ENCODE assay signal across 8 cellular contexts in the genomic region with DNA sequence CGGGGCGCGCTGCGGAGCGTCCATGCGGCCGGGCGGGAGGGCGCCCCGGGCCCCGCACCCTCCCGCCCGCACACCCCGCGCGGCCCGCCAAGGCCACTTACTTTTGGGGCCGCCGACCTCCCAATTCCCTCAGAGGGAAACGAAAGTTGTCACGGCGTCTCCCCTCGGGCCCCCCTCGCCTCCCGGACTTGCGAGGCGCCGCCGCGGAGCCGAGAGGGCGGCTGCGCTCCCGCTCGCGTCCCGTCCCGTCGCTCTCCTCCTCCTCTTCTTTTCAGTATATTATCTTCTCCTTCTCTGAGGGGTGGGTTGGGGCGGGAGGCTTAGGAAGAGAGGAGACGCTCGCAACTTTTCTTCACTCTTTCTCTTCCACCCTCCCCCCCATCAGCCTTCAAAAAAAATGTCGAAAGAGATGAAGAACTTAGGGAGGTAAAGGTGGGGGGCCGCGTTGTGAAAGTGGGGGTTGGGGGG. TPM values are rescaled to one million over a fixed set of nuclear protein-coding genes. Genes with fewer than 3 reads are reported as not detected.
DNase-seq lines count a peak whose midpoint lies in the region; ATAC-seq, FAIRE-seq and TF ChIP-seq lines count a peak whose summit lies in the region.

No MANE protein-coding gene starts in this region.

- peak overlapping the region; percentile 78 for H3K4me3 Mint-ChIP-seq in activated naive CD4-positive, alpha-beta T cell treated with anti-CD3 and anti-CD28 coated beads for 36 hours
- peak overlapping the region; percentile 87 for H3K4me3 Mint-ChIP-seq in glutamatergic neuron (ENCODE audit: unreplicated experiment)

- peak overlapping the region; percentile 94; the same call in 1 of the 2 replicates for H2AFZ ChIP-seq in OCI-LY7 (ENCODE audit: low read length)

- CTCF ChIA-PET in OCI-LY7 (lab: Charles Lee; ENCODE audit: unreplicated experiment), result no interaction called here
- CTCF ChIA-PET in activated naive CD4-positive, alpha-beta T cell treated with anti-CD3 and anti-CD28 coated beads for 36 hours (lab: Charles Lee), result interaction anchor here (0.9 to 1.3 kb wide), 2 partner anchors 14 to 100 kb away, joined by 3 to 5 read pairs; no protein-coding TSS in a partner anchor

- no peak for TF ChIP-seq CTCF in OCI-LY7 (conservative IDR thresholded peaks at IDR 0.05; ENCODE audit: low read length)
- TF ChIP-seq CTCF in glutamatergic neuron (IDR thresholded peaks at IDR 0.05; ENCODE audit: partially characterized antibody, unreplicated experiment), result no peak
- no peak for TF ChIP-seq CTCF in pancreas (IDR thresholded peaks at IDR 0.05)

- H3K4me2 ChIP-seq in OCI-LY7 (ENCODE audit: low read length), result peak overlapping the region; percentile 82

- peaks cover 31% of the 10 kb centered on the region for H3K4me1 Mint-ChIP-seq in activated naive CD4-positive, alpha-beta T cell treated with anti-CD3 and anti-CD28 coated beads for 36 hours (ENCODE audit: low read depth)
- H3K4me1 Mint-ChIP-seq in glutamatergic neuron (ENCODE audit: low read depth, unreplicated experiment), result peaks cover 22% of the 10 kb centered on the region

- no peaks in the 10 kb centered on the region for H3K27me3 Mint-ChIP-seq in activated naive CD4-positive, alpha-beta T cell treated with anti-CD3 and anti-CD28 coated beads for 36 hours (ENCODE audit: low read depth)
- peaks cover 8% of the 10 kb centered on the region for H3K27me3 Mint-ChIP-seq in glutamatergic neuron (ENCODE audit: unreplicated experiment)

- peaks cover 10% of the 10 kb centered on the region for H3K36me3 Mint-ChIP-seq in activated naive CD4-positive, alpha-beta T cell treated with anti-CD3 and anti-CD28 coated beads for 36 hours (ENCODE audit: low read depth)
- H3K36me3 Mint-ChIP-seq in glutamatergic neuron (ENCODE audit: unreplicated experiment), result peaks cover 5% of the 10 kb centered on the region

- H3K79me2 ChIP-seq in OCI-LY7 (ENCODE audit: insufficient read depth, low read depth, low read length), result peaks cover 8% of the 10 kb centered on the region; the same call in 1 of the 2 replicates

- H3K4me3 ChIP-seq in OCI-LY7 (ENCODE audit: low read depth, low read length, poor library complexity, severe bottlenecking) (peak overlapping the region; percentile 72), pancreas (peak overlapping the region; percentile 35 to 93 (median 69))

- H3K9me3 Mint-ChIP-seq in activated naive CD4-positive, alpha-beta T cell treated with anti-CD3 and anti-CD28 coated beads for 36 hours, result peaks cover 7% of the 10 kb centered on the region
- H3K9me3 Mint-ChIP-seq in glutamatergic neuron (ENCODE audit: unreplicated experiment), result peaks cover 13% of the 10 kb centered on the region

- H3K36me3 ChIP-seq in OCI-LY7 (ENCODE audit: insufficient read depth, low read length) (no peaks in the 10 kb centered on the region), pancreas (no peaks in the 10 kb centered on the region)

- no TSS peak for BruUV-seq in OCI-LY7 (replicated peaks; lab: Mats Ljungman, UMichigan)

- H3K9me2 ChIP-seq in OCI-LY7 (ENCODE audit: insufficient read depth, low read length), result no peaks in the 10 kb centered on the region

- WGBS in pancreas, 2 donors, result 0 to 1% methylated on average over 17 to 45 of the region's 45 CpGs

- peaks cover 26% of the 10 kb centered on the region for H3K4me1 ChIP-seq in OCI-LY7 (ENCODE audit: insufficient read depth, low read length, poor library complexity, severe bottlenecking)
- peaks cover 10 to 31% (median 19%) of the 10 kb centered on the region in 3 donors for H3K4me1 ChIP-seq in pancreas

- no peaks in the 10 kb centered on the region for H4K20me1 ChIP-seq in OCI-LY7 (ENCODE audit: insufficient read depth, low read length)

- DNase-seq in NCI-H2196 (lab: John Stamatoyannopoulos, UW; ENCODE audit: unreplicated experiment), result peak; percentile 6
- no peak for DNase-seq in NCI-H2196 treated with DMSO at 0.1 percent for 48 hours (lab: John Stamatoyannopoulos, UW; ENCODE audit: unreplicated experiment)
- DNase-seq in OCI-LY7 (ENCODE audit: low spot score), result peak; percentile 46
- peak; percentile 14 for DNase-seq in activated naive CD4-positive, alpha-beta T cell treated with anti-CD3 and anti-CD28 coated beads for 36 hours
- no peak for DNase-seq in glutamatergic neuron
- DNase-seq in pancreas, result peak in 4 of 6 donors; percentile 38 to 64 (median 52)
- DNase-seq in NCI-H1694 treated with DMSO at 0.1 percent for 48 hours (lab: John Stamatoyannopoulos, UW), result no peak
- no peak for DNase-seq in Kasumi-1 (lab: John Stamatoyannopoulos, UW)

- H3K27ac Mint-ChIP-seq in activated naive CD4-positive, alpha-beta T cell treated with anti-CD3 and anti-CD28 coated beads for 36 hours, result peak overlapping the region; percentile 90
- peak overlapping the region; percentile 93 for H3K27ac Mint-ChIP-seq in glutamatergic neuron (ENCODE audit: unreplicated experiment)

- intact Hi-C loops in OCI-LY7 (cut with micrococcal nuclease; ENCODE audit: unreplicated experiment) (loop anchor here (5.0 kb wide), 3 partner anchors 140 to 205 kb away; a partner anchor contains a TSS), pancreas (cut with DNase I) (loop anchor here in 1 of 3 donors (10.0 kb wide), 1 partner anchor 187 kb away; no protein-coding TSS in a partner anchor)
- intact Hi-C loops in activated naive CD4-positive, alpha-beta T cell treated with anti-CD3 and anti-CD28 coated beads for 36 hours (cut with micrococcal nuclease), result loop anchor here (1.0 to 5.0 kb wide), 2 partner anchors 87 to 100 kb away; no protein-coding TSS in a partner anchor

- POLR2A ChIA-PET in OCI-LY7 (lab: Charles Lee), result interaction anchor here (0.8 kb wide), 1 partner anchor 139 kb away, joined by 3 read pairs; no protein-coding TSS in a partner anchor

- no peak for FAIRE-seq in pancreas (lab: Jason Lieb, UNC)

- H3K27ac ChIP-seq in OCI-LY7 (ENCODE audit: low read depth, low read length, poor library complexity, severe bottlenecking) (peak overlapping the region; percentile 51), pancreas (peak overlapping the region; percentile 89 to 100 (median 99))

- H3K9me3 ChIP-seq in OCI-LY7 (ENCODE audit: low read length), result no peaks in the 10 kb centered on the region; the same call in 1 of the 2 replicates
- no peaks in the 10 kb centered on the region for H3K9me3 ChIP-seq in pancreas

- peak in 3 of 4 donors; percentile 1 to 18 (median 2) for ATAC-seq in pancreas

- H3K27me3 ChIP-seq in pancreas, result no peaks in the 10 kb centered on the region

RNA-seq across cellular contexts. Expression of a gene that starts 0.6 kb away (rescaled TPM):
- total RNA-seq in OCI-LY7 (2014; rRNA removed; shearing (Covaris generic)), result 2.8 and 3.7 TPM in 2 replicates
- total RNA-seq in OCI-LY7 (2022) (6.7 and 11.8 TPM in 2 replicates), glutamatergic neuron (ENCODE audit: unreplicated experiment) (39.0 TPM), pancreas (10 to 100 TPM; 18.1 to 38.7 (median 27.8) TPM)
- 10 to 100 TPM; 45.7 to 47.2 TPM for total RNA-seq in activated naive CD4-positive, alpha-beta T cell treated with anti-CD3 and anti-CD28 coated beads for 36 hours
- 10 to 100 TPM in 1 of 2 donors, 1 to 10 TPM in 1; 5.8 to 10.1 TPM for polyA plus RNA-seq in pancreas

RNA-seq across cellular contexts. Expression of a gene that starts 49.6 kb away (rescaled TPM):
- 2.1 and 4.3 TPM in 2 replicates for total RNA-seq in OCI-LY7 (2014; rRNA removed; shearing (Covaris generic))
- 3.0 and 3.4 TPM in 2 replicates for total RNA-seq in OCI-LY7 (2022)
- 10 to 100 TPM; 15.6 to 16.1 TPM for total RNA-seq in activated naive CD4-positive, alpha-beta T cell treated with anti-CD3 and anti-CD28 coated beads for 36 hours
- total RNA-seq in glutamatergic neuron (ENCODE audit: unreplicated experiment), result 31.9 TPM
- 10 to 100 TPM; 13.9 to 29.7 (median 16.6) TPM for total RNA-seq in pancreas
- 10 to 100 TPM in 1 of 2 donors, 1 to 10 TPM in 1; 9.8 to 23.6 TPM for polyA plus RNA-seq in pancreas

Comparison
In these comparisons a context has a peak if more than half of its experiments do, and no peak if none do; other contexts are left out.
1. DNase-seq: peak in NCI-H2196 (single experiment), OCI-LY7 (single experiment), activated naive CD4-positive, alpha-beta T cell treated with anti-CD3 and anti-CD28 coated beads for 36 hours (single experiment) and pancreas (4 of 6); none in NCI-H2196 treated with DMSO at 0.1 percent for 48 hours (single experiment), glutamatergic neuron (single experiment), NCI-H1694 treated with DMSO at 0.1 percent for 48 hours (single experiment) and Kasumi-1 (0 of 2).